ENCODE assay signal across 19 cellular contexts in the genomic region with DNA sequence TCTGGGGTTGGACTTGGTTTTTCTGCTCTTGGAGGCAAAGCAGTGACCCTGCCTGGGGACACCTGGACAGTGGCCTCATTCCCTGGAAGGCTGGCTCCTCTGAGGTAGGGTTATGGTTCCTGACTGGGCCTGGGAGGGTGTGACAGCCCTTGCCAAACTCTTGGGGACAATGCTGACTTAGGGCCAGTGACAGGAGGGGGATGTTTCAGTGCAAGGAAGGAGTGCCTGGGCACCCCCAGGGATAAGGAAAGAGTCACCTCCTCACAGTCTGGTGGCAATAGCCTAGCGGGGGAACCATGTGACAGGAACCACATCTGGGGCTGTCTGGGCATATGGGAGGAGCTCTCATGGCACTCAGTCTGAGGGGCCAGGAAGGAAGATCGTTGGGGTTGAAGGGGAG.
"Had no signal": no experiment of that assay in that cellular context is flagged by ENCODE, and none has a peak within 500 bp of the region (broad histone marks: within the 10 kb centered on the region; RNA-seq: fewer than 3 reads in every experiment).

No MANE protein-coding gene starts in this region.

- H3K9ac ChIP-seq: SK-N-SH had no signal

- H3K9me3 ChIP-seq: SK-N-SH had no signal

- DNase-seq: IMR-90, Karpas-422, KG1, MM.1S, NCI-H1092 treated with DMSO at 0.1 percent for 48 hours, NCI-H1436, NCI-H187, NCI-H2029, NCI-H2081 treated with DMSO at 0.1 percent for 48 hours, NCI-H2171, NCI-H226, NCI-H446, NCI-H510A, NCI-H69, NCI-H774, Right ventricle myocardium superior, RPMI8226, SK-N-SH had no signal

- ATAC-seq: HepG2 had no signal

- H3K4me2 ChIP-seq: SK-N-SH had no signal
